ENCODE assay signal across 18 cellular contexts in the genomic region with DNA sequence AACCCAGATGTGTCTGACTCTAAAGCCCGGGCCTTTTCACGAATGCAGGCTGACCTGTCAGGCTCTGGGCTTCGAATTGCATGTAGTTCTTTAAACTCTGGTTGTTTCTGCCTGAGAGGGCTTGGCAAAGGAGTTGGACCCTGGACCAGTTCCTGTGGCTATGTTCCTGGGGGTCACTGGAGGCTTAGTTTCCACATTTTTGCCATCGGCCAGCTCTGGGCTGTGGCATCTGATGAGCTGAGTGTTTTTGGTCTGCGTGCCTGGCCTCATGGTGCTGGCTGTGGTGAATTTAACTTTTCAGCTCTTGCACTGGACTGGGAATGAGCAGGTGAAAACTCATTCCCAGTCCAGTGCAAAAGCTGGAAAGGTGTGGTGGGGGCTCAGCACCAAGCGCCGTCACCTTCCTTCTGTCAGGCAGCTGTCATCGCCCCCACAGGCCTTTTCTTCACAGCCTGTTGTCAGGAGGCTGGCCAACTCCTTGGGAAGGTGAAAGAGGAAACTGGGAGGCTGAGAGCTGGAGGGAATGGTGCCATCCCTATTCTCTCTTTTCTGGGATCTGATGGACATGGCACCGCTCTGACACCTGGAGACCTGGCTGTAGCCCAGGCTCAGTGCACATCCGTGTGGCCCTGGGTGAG.
DNase-seq lines count a peak whose midpoint lies in the region; ATAC-seq, FAIRE-seq and TF ChIP-seq lines count a peak whose summit lies in the region.
"Had no signal": no experiment of that assay in that cellular context is flagged by ENCODE, and none has a peak within 500 bp of the region (broad histone marks: within the 10 kb centered on the region; RNA-seq: fewer than 3 reads in every experiment).

No MANE protein-coding gene starts in this region.

- peak overlapping the region; percentile 15 for H2AFZ ChIP-seq in keratinocyte (ENCODE audit: control insufficient read depth, low read length)
- H2AFZ ChIP-seq: GM23338 had no signal

- no peaks in the 10 kb centered on the region for H4K20me1 ChIP-seq in keratinocyte (ENCODE audit: control insufficient read depth, extremely low read depth, insufficient read depth, low read length)
- H4K20me1 ChIP-seq: BLaER1 had no signal

- H3K27ac ChIP-seq in right atrium auricular region (peak overlapping the region in 1 of 2 donors; percentile 40), keratinocyte (ENCODE audit: control insufficient read depth, insufficient read depth, low read length) (no peak overlapping the region), subcutaneous abdominal adipose tissue (ENCODE audit: low read depth, low read length) (peak overlapping the region; percentile 60)
- H3K27ac ChIP-seq: 22Rv1, A549, BLaER1 had no signal

- H3K9ac ChIP-seq in adipocyte (ENCODE audit: low read length) (peak overlapping the region; percentile 58), keratinocyte (ENCODE audit: control insufficient read depth, extremely low read depth, insufficient read depth, low read length) (no peak overlapping the region), subcutaneous abdominal adipose tissue (ENCODE audit: low read length in 5 of 5) (no peak overlapping the region)
- H3K9ac ChIP-seq: BLaER1 had no signal

- no peak for TF ChIP-seq CTCF in right atrium auricular region (IDR thresholded peaks at IDR 0.05)
- no peak for TF ChIP-seq CTCF in keratinocyte (optimal IDR thresholded peaks at IDR 0.05 in 1 of 3, IDR thresholded peaks at IDR 0.05 in 1 of 3, conservative IDR thresholded peaks at IDR 0.05 in 1 of 3; ENCODE audit: extremely low read depth in 1 of 3, insufficient read depth in 2 of 3, low read length in 3 of 3)

- H3K9me3 ChIP-seq in right atrium auricular region (no peaks in the 10 kb centered on the region), adipocyte (ENCODE audit: control insufficient read depth, low read length) (no peaks in the 10 kb centered on the region), keratinocyte (ENCODE audit: control insufficient read depth, low read depth, low read length) (no peaks in the 10 kb centered on the region), subcutaneous abdominal adipose tissue (ENCODE audit: control insufficient read depth in 5 of 5, low read length in 5 of 5) (no peaks in the 10 kb centered on the region)
- H3K9me3 ChIP-seq: A549, BLaER1 had no signal

- ATAC-seq in Right ventricle myocardium inferior (peak; percentile 41), HG03342 (IDR thresholded peaks at IDR 0.05; ENCODE audit: unreplicated experiment) (no peak)
- ATAC-seq: A549, GM23338 had no signal

- H3K4me3 ChIP-seq in right atrium auricular region (no peak overlapping the region), adipocyte (ENCODE audit: low read length) (no peak overlapping the region), keratinocyte (ENCODE audit: control insufficient read depth in 2 of 3, extremely low read depth in 1 of 3, insufficient read depth in 2 of 3, low read depth in 1 of 3, low read length in 3 of 3) (no peak overlapping the region), subcutaneous abdominal adipose tissue (ENCODE audit: low read depth in 1 of 5, low read length in 5 of 5) (no peak overlapping the region)
- H3K4me3 ChIP-seq: A549, BLaER1, GM23338 had no signal

- H3K27me3 ChIP-seq in right atrium auricular region (no peaks in the 10 kb centered on the region), adipocyte (replicated peaks; ENCODE audit: control insufficient read depth, insufficient read depth, low read length) (no peaks in the 10 kb centered on the region), keratinocyte (ENCODE audit: control insufficient read depth, extremely low read depth, insufficient read depth, low read length) (no peaks in the 10 kb centered on the region), subcutaneous abdominal adipose tissue (ENCODE audit: control insufficient read depth in 5 of 5, insufficient read depth in 4 of 5, low read length in 5 of 5) (no peaks in the 10 kb centered on the region)
- H3K27me3 ChIP-seq: BLaER1 had no signal

- H3K79me2 ChIP-seq in keratinocyte (ENCODE audit: control insufficient read depth, insufficient read depth, low read length): no peaks in the 10 kb centered on the region

- H3K4me1 ChIP-seq in right atrium auricular region: peaks cover 0 to 11% of the 10 kb centered on the region in 2 donors
- peaks cover 17% of the 10 kb centered on the region for H3K4me1 ChIP-seq in adipocyte (ENCODE audit: control insufficient read depth, insufficient read depth, low read length)
- H3K4me1 ChIP-seq in keratinocyte (ENCODE audit: control insufficient read depth, extremely low read depth, insufficient read depth, low read length): peaks cover 3% of the 10 kb centered on the region
- H3K4me1 ChIP-seq in subcutaneous abdominal adipose tissue (ENCODE audit: control insufficient read depth in 5 of 5, insufficient read depth in 5 of 5, low read length in 5 of 5): peaks cover 2 to 17% (median 11%) of the 10 kb centered on the region in 5 donors
- H3K4me1 ChIP-seq: A549 had no signal

- FAIRE-seq in keratinocyte (lab: Jason Lieb, UNC): no peak
- FAIRE-seq: A549, H54 had no signal

- no peaks in the 10 kb centered on the region for H3K9me1 ChIP-seq in keratinocyte (ENCODE audit: control insufficient read depth, extremely low read depth, insufficient read depth, low read length)

- intact Hi-C loops in Right ventricle myocardium inferior (cut with DNase I): no loop called here

- dilution Hi-C loops in keratinocyte (cut with MboI; ENCODE audit: extremely low pct_ligation_motif_present, low sequenced_read_pairs): no loop called here

- DNase-seq in Right ventricle myocardium inferior (ENCODE audit: missing footprints): no peak
- DNase-seq in right atrium auricular region (ENCODE audit: low spot score): no peak
- no peak for DNase-seq in adipocyte (ENCODE audit: low read depth)
- no peak for DNase-seq in keratinocyte (ENCODE audit: low read depth, low spot score)
- DNase-seq in NOMO-1 treated with DMSO at 0.1 percent for 48 hours (lab: John Stamatoyannopoulos, UW; ENCODE audit: unreplicated experiment): no peak
- DNase-seq in HPDE6-E6E7 (ENCODE audit: extremely low spot score): no peak
- DNase-seq: AML-193; CD4-positive, alpha-beta memory T cell; DMS79 treated with DMSO at 0.1 percent for 48 hours; GF-D8; HCEC 1CT had no signal

- H3K4me2 ChIP-seq in keratinocyte (ENCODE audit: control insufficient read depth, extremely low read depth, insufficient read depth, low read depth, low read length): no peak overlapping the region
- H3K4me2 ChIP-seq: A549, BLaER1, GM23338 had no signal

- no peaks in the 10 kb centered on the region for H3K36me3 ChIP-seq in right atrium auricular region
- H3K36me3 ChIP-seq in adipocyte (ENCODE audit: control insufficient read depth, insufficient read depth, low read length, severe bottlenecking): no peaks in the 10 kb centered on the region
- no peaks in the 10 kb centered on the region for H3K36me3 ChIP-seq in keratinocyte (ENCODE audit: control insufficient read depth in 2 of 2, extremely low read depth in 1 of 2, insufficient read depth in 2 of 2, low read length in 2 of 2)
- no peaks in the 10 kb centered on the region for H3K36me3 ChIP-seq in subcutaneous abdominal adipose tissue (ENCODE audit: control insufficient read depth in 5 of 5, insufficient read depth in 5 of 5, low read length in 5 of 5)
- H3K36me3 ChIP-seq: BLaER1 had no signal
